8 cellular contexts compared by ENCODE assay signal in genomic region chr5:138641547-138642298, GRCh38.
DNase-seq lines count a peak whose midpoint lies in the region; ATAC-seq, FAIRE-seq and TF ChIP-seq lines count a peak whose summit lies in the region.

No MANE protein-coding gene starts in this region.

- H3K4me3 Mint-ChIP-seq in CD4-positive, alpha-beta memory T cell: no peak overlapping the region
- H3K4me3 Mint-ChIP-seq in type B pancreatic cell: no peak overlapping the region

- CTCF ChIA-PET in CD4-positive, alpha-beta memory T cell (lab: Charles Lee; ENCODE audit: partially characterized antibody): interaction anchor here (0.9 to 3.1 kb wide), 5 partner anchors 8 to 621 kb away, joined by 3 to 12 read pairs (median 8); no protein-coding TSS in a partner anchor
- CTCF ChIA-PET in RWPE1 (lab: Yijun Ruan, JAX): interaction anchor here (0.6 to 2.6 kb wide), 8 partner anchors 9 to 83 kb away, joined by 3 to 14 read pairs (median 4); no protein-coding TSS in a partner anchor

- no peak overlapping the region for H3K4me3 ChIP-seq in CD4-positive, alpha-beta memory T cell (ENCODE audit: low read length in 2 of 2)
- no peak overlapping the region for H3K4me3 ChIP-seq in pancreas

- FAIRE-seq in pancreas (lab: Jason Lieb, UNC): no peak

- peaks cover 0 to 4% (median 1%) of the 10 kb centered on the region in 4 donors for H3K4me1 Mint-ChIP-seq in CD4-positive, alpha-beta memory T cell
- peaks cover 36% of the 10 kb centered on the region for H3K4me1 Mint-ChIP-seq in type B pancreatic cell (ENCODE audit: unreplicated experiment)

- ATAC-seq in pancreas: peak; percentile 77 to 93 (median 88)
- ATAC-seq in GM18505 (IDR thresholded peaks at IDR 0.05; ENCODE audit: unreplicated experiment): no peak

- WGBS in pancreas, 2 donors: 41 to 48% methylated on average over 18 of the region's 18 CpGs

- peak; percentile 51 to 66 (median 59) for DNase-seq in CD4-positive, alpha-beta memory T cell
- DNase-seq in HT1080 (ENCODE audit: low read depth): peak; percentile 60
- peak; percentile 68 for DNase-seq in RWPE1 (ENCODE audit: low spot score)
- peak; percentile 34 for DNase-seq in activated effector memory CD4-positive, alpha-beta T cell treated with Interleukin-2 at 50 U/mL for 16 hours
- DNase-seq in glomerular endothelial cell (ENCODE audit: extremely low read depth, low read depth, low spot score): peak; percentile 37
- peak in 5 of 6 donors; percentile 39 to 90 (median 64) for DNase-seq in pancreas
- peak; percentile 79 for DNase-seq in type B pancreatic cell (ENCODE audit: extremely low spot score, unreplicated experiment)

- peaks cover 41% of the 10 kb centered on the region for H3K27me3 ChIP-seq in CD4-positive, alpha-beta memory T cell (ENCODE audit: insufficient read depth, low read length)
- H3K27me3 ChIP-seq in pancreas: no peaks in the 10 kb centered on the region

- no peak overlapping the region for H3K27ac Mint-ChIP-seq in CD4-positive, alpha-beta memory T cell
- peak overlapping the region; percentile 41 for H3K27ac Mint-ChIP-seq in type B pancreatic cell

- H3K4me1 ChIP-seq in CD4-positive, alpha-beta memory T cell (ENCODE audit: insufficient read depth, low read length): no peaks in the 10 kb centered on the region
- no peaks in the 10 kb centered on the region for H3K4me1 ChIP-seq in pancreas

- no peak overlapping the region for H3K27ac ChIP-seq in CD4-positive, alpha-beta memory T cell (ENCODE audit: low read depth, low read length)
- H3K27ac ChIP-seq in RWPE1: no peak overlapping the region
- H3K27ac ChIP-seq in pancreas: no peak overlapping the region

- H3K36me3 ChIP-seq in CD4-positive, alpha-beta memory T cell (ENCODE audit: insufficient read depth, low read length): no peaks in the 10 kb centered on the region
- H3K36me3 ChIP-seq in pancreas: no peaks in the 10 kb centered on the region

- peaks cover 0 to 7% (median 0%) of the 10 kb centered on the region in 8 donors for H3K9me3 Mint-ChIP-seq in CD4-positive, alpha-beta memory T cell
- H3K9me3 Mint-ChIP-seq in type B pancreatic cell: no peaks in the 10 kb centered on the region

- no peaks in the 10 kb centered on the region for H3K9me3 ChIP-seq in CD4-positive, alpha-beta memory T cell (ENCODE audit: control insufficient read depth in 1 of 2, low read length in 2 of 2)
- no peaks in the 10 kb centered on the region for H3K9me3 ChIP-seq in pancreas

- H3K27me3 Mint-ChIP-seq in CD4-positive, alpha-beta memory T cell: peaks cover 62 to 71% of the 10 kb centered on the region in 2 donors
- H3K27me3 Mint-ChIP-seq in type B pancreatic cell: no peaks in the 10 kb centered on the region

- POLR2A ChIA-PET in CD4-positive, alpha-beta memory T cell (lab: Charles Lee; ENCODE audit: partially characterized antibody): no interaction called here
- POLR2A ChIA-PET in RWPE1 (lab: Yijun Ruan, JAX; ENCODE audit: low non-redundant PET): interaction anchor here (0.6 kb wide), 1 partner anchor 16 kb away, joined by 8 read pairs; no protein-coding TSS in a partner anchor

- intact Hi-C loops in CD4-positive, alpha-beta memory T cell (cut with micrococcal nuclease): loop anchor here (1.0 to 10.0 kb wide), 2 partner anchors 113 to 621 kb away; partner anchors contain the start of gene CTNNA1
- intact Hi-C loops in pancreas (cut with DNase I): no loop called here

- no peak for TF ChIP-seq POLR2A in GM18505 (IDR thresholded peaks at IDR 0.05; ENCODE audit: borderline replicate concordance, extremely low read depth, insufficient read depth, insufficient read length)

- peak; percentile 59 for TF ChIP-seq CTCF in RWPE1 (conservative IDR thresholded peaks at IDR 0.05; ENCODE audit: low read depth)
- TF ChIP-seq CTCF in pancreas (IDR thresholded peaks at IDR 0.05): peak; percentile 57 to 65 (median 60)
- peak; percentile 89 for TF ChIP-seq CTCF in type B pancreatic cell (conservative IDR thresholded peaks at IDR 0.05)

- H3K36me3 Mint-ChIP-seq in CD4-positive, alpha-beta memory T cell: no peaks in the 10 kb centered on the region
- no peaks in the 10 kb centered on the region for H3K36me3 Mint-ChIP-seq in type B pancreatic cell
